19 cellular contexts compared by ENCODE assay signal in the genomic region with DNA sequence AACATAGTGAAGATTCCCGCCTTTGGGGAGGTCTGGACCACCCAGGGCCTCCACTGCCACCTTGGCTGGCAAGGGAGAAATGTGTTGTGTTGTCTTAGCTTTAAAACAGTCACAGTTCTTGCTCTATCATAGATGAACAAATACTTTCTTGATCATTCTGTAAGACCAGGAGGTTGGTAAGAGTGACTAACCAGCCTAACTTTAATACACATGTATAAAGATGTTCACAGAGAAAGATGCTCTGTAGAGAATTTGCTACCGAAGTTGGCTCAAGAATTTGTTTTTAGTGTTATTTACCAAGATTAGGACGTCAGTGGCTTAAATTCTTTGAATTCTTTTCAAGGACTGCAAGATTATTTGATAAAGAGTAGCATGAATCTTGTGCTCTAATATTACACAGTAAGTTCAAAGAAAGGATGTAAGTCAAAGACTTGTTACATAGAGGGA. TPM values are rescaled to one million over a fixed set of nuclear protein-coding genes. Genes with fewer than 3 reads are reported as not detected.
DNase-seq lines count a peak whose midpoint lies in the region; ATAC-seq and TF ChIP-seq lines count a peak whose summit lies in the region.
"Had no signal": no experiment of that assay in that cellular context is flagged by ENCODE, and none has a peak within 500 bp of the region (broad histone marks: within the 10 kb centered on the region; RNA-seq: fewer than 3 reads in every experiment).

No MANE protein-coding gene starts in this region.

- H3K27me3 ChIP-seq in GM23338 (ENCODE audit: insufficient read depth) (no peaks in the 10 kb centered on the region), smooth muscle cell (ENCODE audit: low read depth) (no peaks in the 10 kb centered on the region), MG63 (no peaks in the 10 kb centered on the region)
- H3K27me3 ChIP-seq: esophagus squamous epithelium had no signal

- H3K27ac ChIP-seq in GM23338 (ENCODE audit: low read depth) (no peak overlapping the region), smooth muscle cell (ENCODE audit: low read depth) (peak overlapping the region; percentile 91)
- H3K27ac ChIP-seq: esophagus squamous epithelium had no signal

- no peak overlapping the region for H3K9ac ChIP-seq in smooth muscle cell (ENCODE audit: low read depth)

- WGBS in smooth muscle cell (ENCODE audit: low lambda C conversion rate) = 38% methylated on average over 3 of the region's 3 CpGs

- H3F3A ChIP-seq in GM23338 (replicated peaks; ENCODE audit: low read depth) (no peaks in the 10 kb centered on the region), smooth muscle cell (ENCODE audit: low read depth) (peaks cover 5% of the 10 kb centered on the region)

- no peak overlapping the region for H3K4me3 Mint-ChIP-seq in GM23338
- H3K4me3 Mint-ChIP-seq: activated B cell treated with CpG ODN at 0.5 μM for 24 hours; activated CD4-positive, alpha-beta memory T cell treated with anti-CD3 and anti-CD28 coated beads for 36 hours had no signal

- H3K9me3 ChIP-seq in smooth muscle cell (replicated peaks; ENCODE audit: low read depth) (no peaks in the 10 kb centered on the region), MG63 (no peaks in the 10 kb centered on the region)
- H3K9me3 ChIP-seq: esophagus squamous epithelium had no signal

- ATAC-seq in GM23338 = 0 out of 3 replicates have a peak, but pooled peaks have one; percentile 30
- ATAC-seq: left colon had no signal

- no peaks in the 10 kb centered on the region for H3K36me3 ChIP-seq in GM23338 (ENCODE audit: insufficient read depth)
- H3K36me3 ChIP-seq in smooth muscle cell (ENCODE audit: low read depth) = no peaks in the 10 kb centered on the region
- peaks cover 74% of the 10 kb centered on the region for H3K36me3 ChIP-seq in MG63

- no peaks in the 10 kb centered on the region for H3K4me1 Mint-ChIP-seq in GM23338

- no peak overlapping the region for H3K4me3 ChIP-seq in GM23338
- H3K4me3 ChIP-seq in smooth muscle cell = no peak overlapping the region
- H3K4me3 ChIP-seq in MG63 = no peak overlapping the region
- H3K4me3 ChIP-seq: esophagus squamous epithelium had no signal

- no peaks in the 10 kb centered on the region for H3K79me2 ChIP-seq in GM23338 (replicated peaks; ENCODE audit: insufficient read depth)
- no peaks in the 10 kb centered on the region for H3K79me2 ChIP-seq in smooth muscle cell (ENCODE audit: low read depth)

- H3K4me1 ChIP-seq in GM23338 (ENCODE audit: insufficient read depth) = no peaks in the 10 kb centered on the region
- H3K4me1 ChIP-seq in smooth muscle cell (ENCODE audit: low read depth) = no peaks in the 10 kb centered on the region
- H3K4me1 ChIP-seq: esophagus squamous epithelium had no signal

- no peaks in the 10 kb centered on the region for H3K27me3 Mint-ChIP-seq in GM23338 (ENCODE audit: insufficient read depth, low read depth, poor library complexity)
- H3K27me3 Mint-ChIP-seq: activated B cell treated with CpG ODN at 0.5 μM for 24 hours; activated CD4-positive, alpha-beta memory T cell treated with anti-CD3 and anti-CD28 coated beads for 36 hours had no signal

- no peak for TF ChIP-seq CTCF in GM23338 (conservative IDR thresholded peaks at IDR 0.05; ENCODE audit: low read depth in 2 of 2)
- TF ChIP-seq CTCF in smooth muscle cell (IDR thresholded peaks at IDR 0.05; ENCODE audit: borderline replicate concordance, insufficient read depth, poor library complexity, severe bottlenecking) = no peak

- H3K4me2 ChIP-seq in GM23338 (no peak overlapping the region), smooth muscle cell (no peak overlapping the region)

- DNase-seq in GM23338 (ENCODE audit: low spot score) = no peak
- DNase-seq in amniotic epithelial cell (ENCODE audit: low read depth) = peak; percentile 93
- DNase-seq in iris pigment epithelial cell (ENCODE audit: low read depth) = peak; percentile 89
- no peak for DNase-seq in smooth muscle cell (lab: John Stamatoyannopoulos, UW; ENCODE audit: unreplicated experiment)
- no peak for DNase-seq in MG63
- DNase-seq in DMS53 (lab: John Stamatoyannopoulos, UW) = no peak
- DNase-seq in activated effector memory CD4-positive, alpha-beta T cell treated with Interleukin-2 at 50 U/mL for 16 hours = no peak
- DNase-seq: activated B cell treated with CpG ODN at 0.5 μM for 24 hours; activated CD4-positive, alpha-beta memory T cell treated with anti-CD3 and anti-CD28 coated beads for 36 hours; C1 segment of cervical spinal cord; cerebellar nuclear complex; effector CD8-positive, alpha-beta T cell; esophagus squamous epithelium; glutamatergic neuron; Kasumi-1; left colon; NCI-H1092 treated with DMSO at 0.1 percent for 48 hours; NCI-H2081 treated with DMSO at 0.1 percent for 48 hours; NCI-H510A had no signal

- no peaks in the 10 kb centered on the region for H3K36me3 Mint-ChIP-seq in GM23338 (ENCODE audit: low read depth)
- H3K36me3 Mint-ChIP-seq: activated CD4-positive, alpha-beta memory T cell treated with anti-CD3 and anti-CD28 coated beads for 36 hours had no signal

- H3K9me3 Mint-ChIP-seq in GM23338 = no peaks in the 10 kb centered on the region
- H3K9me3 Mint-ChIP-seq: activated B cell treated with CpG ODN at 0.5 μM for 24 hours; activated CD4-positive, alpha-beta memory T cell treated with anti-CD3 and anti-CD28 coated beads for 36 hours had no signal

- H4K20me1 ChIP-seq in GM23338 (replicated peaks; ENCODE audit: insufficient read depth) = no peaks in the 10 kb centered on the region
- H4K20me1 ChIP-seq in smooth muscle cell (ENCODE audit: low read depth) = no peaks in the 10 kb centered on the region

- H2AFZ ChIP-seq in GM23338 = no peak overlapping the region
- no peak overlapping the region for H2AFZ ChIP-seq in smooth muscle cell (ENCODE audit: low read depth)

- H3K27ac Mint-ChIP-seq in GM23338 = no peak overlapping the region
- H3K27ac Mint-ChIP-seq: activated B cell treated with CpG ODN at 0.5 μM for 24 hours; activated CD4-positive, alpha-beta memory T cell treated with anti-CD3 and anti-CD28 coated beads for 36 hours had no signal

- H3K9me2 ChIP-seq in GM23338 (ENCODE audit: insufficient read depth) = no peaks in the 10 kb centered on the region; the same call in 1 of the 2 replicates

TF ChIP-seq in GM23338, 12 proteins besides CTCF, POLR2A, EP300 and RAD21 (continues in another document):
- TF ChIP-seq EZH2 (IDR thresholded peaks at IDR 0.05; ENCODE audit: low read depth, unreplicated experiment) (no peak), CREB1 (CRISPR knock-in tag; IDR thresholded peaks at IDR 0.05; ENCODE audit: low read depth) (no peak), NANOG (IDR thresholded peaks at IDR 0.05; ENCODE audit: borderline replicate concordance) (no peak), JUNB (IDR thresholded peaks at IDR 0.05; ENCODE audit: unreplicated experiment) (no peak), ZNF114 (CRISPR knock-in tag; IDR thresholded peaks at IDR 0.05) (no peak), EZH2phosphoT487 (IDR thresholded peaks at IDR 0.05; ENCODE audit: unreplicated experiment) (no peak), POLR2AphosphoS5 (IDR thresholded peaks at IDR 0.05; ENCODE audit: low read depth) (no peak)
- TF ChIP-seq, protein P1, sequence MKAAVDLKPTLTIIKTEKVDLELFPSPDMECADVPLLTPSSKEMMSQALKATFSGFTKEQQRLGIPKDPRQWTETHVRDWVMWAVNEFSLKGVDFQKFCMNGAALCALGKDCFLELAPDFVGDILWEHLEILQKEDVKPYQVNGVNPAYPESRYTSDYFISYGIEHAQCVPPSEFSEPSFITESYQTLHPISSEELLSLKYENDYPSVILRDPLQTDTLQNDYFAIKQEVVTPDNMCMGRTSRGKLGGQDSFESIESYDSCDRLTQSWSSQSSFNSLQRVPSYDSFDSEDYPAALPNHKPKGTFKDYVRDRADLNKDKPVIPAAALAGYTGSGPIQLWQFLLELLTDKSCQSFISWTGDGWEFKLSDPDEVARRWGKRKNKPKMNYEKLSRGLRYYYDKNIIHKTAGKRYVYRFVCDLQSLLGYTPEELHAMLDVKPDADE (IDR thresholded peaks at IDR 0.05) = no peak

RNA-seq across cellular contexts. Expression of a gene that starts 28.4 kb away (rescaled TPM):
- total RNA-seq in GM23338 (2014; rRNA removed; shearing (Covaris generic)) = 9.5 and 14.9 TPM in 2 replicates
- polyA plus RNA-seq in GM23338 (2016; fragmentation: Nextera tagmentation; extraction: Ambion mirVana) (42.2 and 42.9 TPM in 2 replicates), smooth muscle cell (87.7 and 95.7 TPM in 2 replicates)
- 50.8 and 81.2 TPM in 2 replicates for total RNA-seq in smooth muscle cell
- total RNA-seq in MG63 (2014; rRNA removed; shearing (Covaris generic); ENCODE audit: low replicate concordance) = 87.3 and 120 TPM in 2 replicates

Comparison
In these comparisons a context has a peak if more than half of its experiments do, and no peak if none do; other contexts are left out.
1. DNase-seq: peak in amniotic epithelial cell (single experiment) and iris pigment epithelial cell (single experiment); none in GM23338 (single experiment), smooth muscle cell (single experiment), MG63 (single experiment), DMS53 (single experiment) and activated effector memory CD4-positive, alpha-beta T cell treated with Interleukin-2 at 50 U/mL for 16 hours (single experiment).